In the genomic region with DNA sequence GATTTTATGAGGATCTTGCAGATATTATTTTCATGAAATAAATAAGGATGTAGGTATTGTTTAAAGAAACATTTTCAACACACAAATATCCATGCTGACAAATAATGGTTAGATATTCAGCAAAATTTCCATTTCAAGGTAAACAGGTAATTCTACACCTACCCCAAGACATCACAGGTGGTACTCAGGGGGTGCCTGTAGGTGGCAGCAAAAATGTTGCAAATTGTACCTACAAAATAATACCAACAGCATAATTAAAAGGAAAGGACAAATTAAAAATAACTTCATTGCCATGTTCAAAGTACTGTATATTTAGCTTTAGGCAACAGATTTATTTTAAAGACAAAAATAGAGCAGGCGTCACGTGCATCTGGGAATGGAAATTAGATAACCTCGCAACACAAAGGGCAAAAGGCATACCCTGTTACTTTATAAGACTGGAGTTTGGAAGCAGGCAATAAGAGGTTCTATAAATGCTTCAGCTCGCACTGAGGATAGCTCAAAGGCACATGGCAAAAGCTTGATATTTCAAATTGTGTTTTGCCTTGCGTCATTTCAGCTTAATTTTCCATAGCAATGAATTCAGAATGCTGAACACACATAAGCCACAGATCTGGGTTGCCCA, we compare ENCODE assay signal across 2 cellular contexts.
A peak's percentile ranks its signal among the peaks of the same experiment; 100 is the strongest.
TF ChIP-seq lines count a peak whose summit lies in the region.

No MANE protein-coding gene starts in this region.

TF ChIP-seq in IMR-90, 13 proteins besides CTCF, POLR2A, EP300 and RAD21:
- TF ChIP-seq MXI1 (IDR thresholded peaks at IDR 0.05; ENCODE audit: borderline replicate concordance, low read depth, low read length) (no peak), RCOR1 (IDR thresholded peaks at IDR 0.05; ENCODE audit: insufficient replicate concordance, low read length) (no peak), RFX5 (IDR thresholded peaks at IDR 0.05; ENCODE audit: low read depth, low read length) (no peak), MAFK (IDR thresholded peaks at IDR 0.05; ENCODE audit: low read depth, low read length) (no peak), BHLHE40 (IDR thresholded peaks at IDR 0.05; ENCODE audit: low read depth, low read length) (no peak), CEBPB (IDR thresholded peaks at IDR 0.05; ENCODE audit: low read depth, low read length) (no peak), MAZ (IDR thresholded peaks at IDR 0.05; ENCODE audit: borderline replicate concordance, low read depth, low read length) (no peak), SMC3 (IDR thresholded peaks at IDR 0.05; ENCODE audit: low read depth, low read length) (no peak)
- TF ChIP-seq, protein P1, sequence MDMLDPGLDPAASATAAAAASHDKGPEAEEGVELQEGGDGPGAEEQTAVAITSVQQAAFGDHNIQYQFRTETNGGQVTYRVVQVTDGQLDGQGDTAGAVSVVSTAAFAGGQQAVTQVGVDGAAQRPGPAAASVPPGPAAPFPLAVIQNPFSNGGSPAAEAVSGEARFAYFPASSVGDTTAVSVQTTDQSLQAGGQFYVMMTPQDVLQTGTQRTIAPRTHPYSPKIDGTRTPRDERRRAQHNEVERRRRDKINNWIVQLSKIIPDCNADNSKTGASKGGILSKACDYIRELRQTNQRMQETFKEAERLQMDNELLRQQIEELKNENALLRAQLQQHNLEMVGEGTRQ (IDR thresholded peaks at IDR 0.05; ENCODE audit: low read depth, low read length), result no peak

TF ChIP-seq in liver, 16 proteins besides CTCF, POLR2A, EP300 and RAD21:
- TF ChIP-seq NR2F2 (IDR thresholded peaks at IDR 0.05), result peak; percentile 63
- no peak for TF ChIP-seq FOXA2 (IDR thresholded peaks at IDR 0.05)
- no peak for TF ChIP-seq FOXA1 (IDR thresholded peaks at IDR 0.05)
